In the genomic region with DNA sequence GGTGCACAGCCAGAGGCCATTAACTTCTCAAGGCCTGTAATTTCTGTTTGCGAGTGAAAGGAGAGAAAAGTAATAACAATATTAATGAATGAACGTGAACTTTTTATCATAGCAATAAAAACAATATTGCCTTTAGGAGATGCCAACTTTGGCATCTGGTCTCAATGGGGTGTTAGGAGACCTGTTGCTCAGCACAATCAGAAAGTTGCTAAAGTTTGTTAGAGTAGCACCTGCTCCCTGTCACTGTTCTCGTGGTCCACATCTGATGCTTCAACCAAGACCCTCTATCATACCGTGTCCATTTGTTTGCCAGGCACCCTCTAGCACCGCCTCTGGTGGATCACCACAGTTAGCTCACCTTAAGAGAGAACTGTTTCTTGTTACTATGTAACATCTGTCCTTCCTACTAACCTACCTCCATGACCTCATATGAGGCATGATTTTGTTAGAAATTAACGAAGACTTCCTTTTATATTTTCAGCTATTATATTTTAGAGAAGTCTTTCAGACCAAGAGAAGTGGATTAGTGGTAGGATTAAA, we compare ENCODE assay signal across 30 cellular contexts. TPM values are rescaled to one million over a fixed set of nuclear protein-coding genes. Genes with fewer than 3 reads are reported as not detected.
DNase-seq lines count a peak whose midpoint lies in the region; ATAC-seq and TF ChIP-seq lines count a peak whose summit lies in the region.
"Had no signal": no experiment of that assay in that cellular context is flagged by ENCODE, and none has a peak within 500 bp of the region (broad histone marks: within the 10 kb centered on the region; RNA-seq: fewer than 3 reads in every experiment).

No MANE protein-coding gene starts in this region.

- no peaks in the 10 kb centered on the region for H3K27me3 ChIP-seq in HCT116 (ENCODE audit: insufficient read depth, low read length)
- no peaks in the 10 kb centered on the region for H3K27me3 ChIP-seq in transverse colon
- H3K27me3 ChIP-seq: breast epithelium, tibial artery had no signal

- intact Hi-C loops in HCT116 (cut with micrococcal nuclease), result no loop called here
- intact Hi-C loops in transverse colon (cut with DNase I; ENCODE audit: low total_unique reads), result no loop called here

- H3K4me3 ChIP-seq in GM12864 (ENCODE audit: low read depth, low read length) (no peak overlapping the region), HCT116 (replicated peaks in 1 of 2; ENCODE audit: low read depth in 1 of 2, low read length in 2 of 2) (no peak overlapping the region), transverse colon (no peak overlapping the region)
- H3K4me3 ChIP-seq: breast epithelium, lower lobe of right lung, tibial artery had no signal

- H3K36me3 ChIP-seq in HCT116 (ENCODE audit: control insufficient read depth in 1 of 2, insufficient read depth in 2 of 2, low read length in 2 of 2), result no peaks in the 10 kb centered on the region
- H3K36me3 ChIP-seq in transverse colon, result no peaks in the 10 kb centered on the region
- H3K36me3 ChIP-seq: breast epithelium, lower lobe of right lung, tibial artery had no signal

- no peaks in the 10 kb centered on the region for H3K9me3 ChIP-seq in HCT116 (ENCODE audit: control insufficient read depth in 1 of 2, insufficient read depth in 1 of 2, low read depth in 1 of 2, low read length in 2 of 2)
- H3K9me3 ChIP-seq in transverse colon, result no peaks in the 10 kb centered on the region
- H3K9me3 ChIP-seq: breast epithelium, lower lobe of right lung, SK-N-SH, tibial artery had no signal

- CTCF ChIA-PET in HCT116 (lab: Charles Lee), result interaction anchor here (1.0 to 2.0 kb wide), 2 partner anchors 9 to 496 kb away, joined by 3 to 20 read pairs; no protein-coding TSS in a partner anchor

- H3K4me2 ChIP-seq in HCT116 (ENCODE audit: low read length), result no peak overlapping the region
- H3K4me2 ChIP-seq: SK-N-SH had no signal

- DNase-seq in GM12864 (ENCODE audit: low read depth), result no peak
- DNase-seq in HCT116 (ENCODE audit: low read depth, low spot score), result no peak
- peak; percentile 68 for DNase-seq in NCI-H748 (lab: John Stamatoyannopoulos, UW; ENCODE audit: unreplicated experiment)
- DNase-seq in iPS-NIHi11 (ENCODE audit: low spot score), result peak; percentile 26
- DNase-seq in COR-L47 (lab: John Stamatoyannopoulos, UW), result no peak
- DNase-seq in activated CD8-positive, alpha-beta memory T cell treated with anti-CD3 and anti-CD28 coated beads, Interleukin-2, amount 50 U/mL, for 48 hours, result no peak
- DNase-seq in transverse colon, result no peak
- DNase-seq: activated CD4-positive, alpha-beta T cell treated with anti-CD3 and anti-CD28 coated beads, Interleukin-2, amount 10 ng/mL, durations not matched to agents 24 days and 14 days; activated naive CD4-positive, alpha-beta T cell; activated T-cell treated with anti-CD3 and anti-CD28 coated beads, Interleukin-2, amount 50 U/mL, for 48 hours; effector memory CD4-positive, alpha-beta T cell; EL; foreskin keratinocyte; hippocampal formation; islet precursor cell; lower lobe of right lung; NCI-H1048; NCI-H510A; RPMI8226; SK-N-SH; stimulated activated CD4-positive, alpha-beta T cell treated with anti-CD3 and anti-CD28 coated beads, Interleukin-15, amount 100 ng/mL, for 24 hours; stimulated activated naive CD8-positive, alpha-beta T cell treated with anti-CD3 and anti-CD28 coated beads, Interleukin-15, amount 100 ng/mL, for 72 hours; tibial artery had no signal

- RAD21 ChIA-PET in HCT116 (lab: Charles Lee; ENCODE audit: low non-redundant PET in 1 of 2, low total read pairs in 2 of 2, uncharacterized antibody in 2 of 2, unreplicated experiment in 2 of 2), result no interaction called here

- TF ChIP-seq CTCF in GM12864 (IDR thresholded peaks at IDR 0.05; ENCODE audit: low read depth, low read length, missing control alignments) (peak; percentile 31), HCT116 (IDR thresholded peaks at IDR 0.05 in 2 of 3, conservative IDR thresholded peaks at IDR 0.05 in 1 of 3; ENCODE audit: borderline replicate concordance in 1 of 3, insufficient read depth in 1 of 3, low read depth in 2 of 3, low read length in 2 of 3) (peak in 1 of 3 experiments; percentile 37; a peak in 3 of 6 replicates), transverse colon (IDR thresholded peaks at IDR 0.05) (no peak)

- H2AFZ ChIP-seq in HCT116 (ENCODE audit: low read depth, low read length, poor library complexity, severe bottlenecking), result no peak overlapping the region

- TF ChIP-seq RAD21 in HCT116 (IDR thresholded peaks at IDR 0.05; ENCODE audit: low read depth), result no peak

- in situ Hi-C loops in transverse colon (cut with MboI; ENCODE audit: low pct_ligation_motif_present in 1 of 4, low pct_unique_long_range_greater_than_20kb in 1 of 4, low sequenced_read_pairs in 3 of 4), result no loop called here

- WGBS in transverse colon (ENCODE audit: low coverage in 1 of 2), 2 donors, result 52 to 57% methylated on average over 6 of the region's 6 CpGs

- TF ChIP-seq EP300 in transverse colon (IDR thresholded peaks at IDR 0.05; ENCODE audit: low read depth), result no peak

- POLR2A ChIA-PET in HCT116 (lab: Charles Lee), result no interaction called here

- H3K27ac ChIP-seq in HCT116 (ENCODE audit: low read depth, low read length) (no peak overlapping the region), transverse colon (no peak overlapping the region)
- H3K27ac ChIP-seq: breast epithelium, foreskin keratinocyte, lower lobe of right lung, tibial artery had no signal

- TF ChIP-seq POLR2A in HCT116 (IDR thresholded peaks at IDR 0.05; ENCODE audit: borderline replicate concordance, extremely low read depth, insufficient read depth, insufficient read length) (no peak), transverse colon (IDR thresholded peaks at IDR 0.05) (no peak)

- no peaks in the 10 kb centered on the region for H3K79me2 ChIP-seq in HCT116 (ENCODE audit: insufficient read depth, low read length)

- peaks cover 0 to 7% of the 10 kb centered on the region in 2 experiments; a peak in 2 of 4 replicates for H3K4me1 ChIP-seq in HCT116 (ENCODE audit: control insufficient read depth in 1 of 2, insufficient read depth in 2 of 2, low read length in 2 of 2)
- no peaks in the 10 kb centered on the region for H3K4me1 ChIP-seq in transverse colon
- H3K4me1 ChIP-seq: breast epithelium, lower lobe of right lung, tibial artery had no signal

- no peaks in the 10 kb centered on the region for H4K20me1 ChIP-seq in HCT116 (ENCODE audit: insufficient read depth)

- peak; percentile 69 for ATAC-seq in HCT116
- ATAC-seq in HG03521 (IDR thresholded peaks at IDR 0.05; ENCODE audit: unreplicated experiment), result no peak
- ATAC-seq: esophagus mucosa; foreskin keratinocyte; lower lobe of right lung; sciatic nerve; stimulated activated naive CD8-positive, alpha-beta T cell treated with anti-CD3 and anti-CD28 coated beads, Interleukin-15, amount 100 ng/mL, for 72 hours had no signal

- H3K9ac ChIP-seq in HCT116 (ENCODE audit: low read length), result no peak overlapping the region
- H3K9ac ChIP-seq: SK-N-SH had no signal

- no peaks in the 10 kb centered on the region for H3K9me2 ChIP-seq in HCT116 (ENCODE audit: insufficient read depth)
- H3K9me2 ChIP-seq: SK-N-SH had no signal

- no TSS peak for BruUV-seq in HCT116 (replicated peaks; lab: Mats Ljungman, UMichigan)

TF ChIP-seq in HCT116, 20 proteins besides CTCF, POLR2A, EP300 and RAD21 (continues in another document):
- TF ChIP-seq, protein P1, sequence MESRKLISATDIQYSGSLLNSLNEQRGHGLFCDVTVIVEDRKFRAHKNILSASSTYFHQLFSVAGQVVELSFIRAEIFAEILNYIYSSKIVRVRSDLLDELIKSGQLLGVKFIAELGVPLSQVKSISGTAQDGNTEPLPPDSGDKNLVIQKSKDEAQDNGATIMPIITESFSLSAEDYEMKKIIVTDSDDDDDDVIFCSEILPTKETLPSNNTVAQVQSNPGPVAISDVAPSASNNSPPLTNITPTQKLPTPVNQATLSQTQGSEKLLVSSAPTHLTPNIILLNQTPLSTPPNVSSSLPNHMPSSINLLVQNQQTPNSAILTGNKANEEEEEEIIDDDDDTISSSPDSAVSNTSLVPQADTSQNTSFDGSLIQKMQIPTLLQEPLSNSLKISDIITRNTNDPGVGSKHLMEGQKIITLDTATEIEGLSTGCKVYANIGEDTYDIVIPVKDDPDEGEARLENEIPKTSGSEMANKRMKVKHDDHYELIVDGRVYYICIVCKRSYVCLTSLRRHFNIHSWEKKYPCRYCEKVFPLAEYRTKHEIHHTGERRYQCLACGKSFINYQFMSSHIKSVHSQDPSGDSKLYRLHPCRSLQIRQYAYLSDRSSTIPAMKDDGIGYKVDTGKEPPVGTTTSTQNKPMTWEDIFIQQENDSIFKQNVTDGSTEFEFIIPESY (IDR thresholded peaks at IDR 0.05; ENCODE audit: extremely low read depth, insufficient replicate concordance, low read length), result no peak
- TF ChIP-seq SRF (IDR thresholded peaks at IDR 0.05; ENCODE audit: low read depth) (no peak), CEBPB (IDR thresholded peaks at IDR 0.05; ENCODE audit: low read depth) (no peak), CBX3 (IDR thresholded peaks at IDR 0.05; ENCODE audit: low read depth) (no peak), YY1 (IDR thresholded peaks at IDR 0.05; ENCODE audit: extremely low read depth, insufficient replicate concordance, low read depth, low read length) (no peak), POLR2AphosphoS5 (IDR thresholded peaks at IDR 0.05; ENCODE audit: low read depth, low read length) (no peak), SP1 (IDR thresholded peaks at IDR 0.05; ENCODE audit: low read depth) (no peak), EZH2 (IDR thresholded peaks at IDR 0.05) (no peak)

RNA-seq across cellular contexts. Expression of a gene that starts 12.5 kb away (rescaled TPM):
- total RNA-seq in HCT116 (2021; ENCODE audit: unreplicated experiment), result not detected
- polyA plus RNA-seq in HCT116 (2012), result not detected in 2 replicates
- 1 to 10 TPM in 1 of 4 donors, under 1 TPM in 1, not detected in 2; 0.96 to 5.4 TPM for total RNA-seq in transverse colon
- total RNA-seq: activated CD4-positive, alpha-beta T cell treated with anti-CD3 and anti-CD28 coated beads, Interleukin-2, amount 10 ng/mL, durations not matched to agents 24 days and 14 days; esophagus mucosa; foreskin keratinocyte; LHCN-M2 had no signal
- polyA plus RNA-seq: foreskin keratinocyte, neural cell, SK-N-SH had no signal

RNA-seq across cellular contexts. Expression of a gene that starts 39.9 kb away (rescaled TPM):
- not detected for total RNA-seq in HCT116 (2021; ENCODE audit: unreplicated experiment)
- polyA plus RNA-seq in HCT116 (2012), result not detected in 2 replicates
- not detected for total RNA-seq in transverse colon
- total RNA-seq: activated CD4-positive, alpha-beta T cell treated with anti-CD3 and anti-CD28 coated beads, Interleukin-2, amount 10 ng/mL, durations not matched to agents 24 days and 14 days; foreskin keratinocyte; LHCN-M2; mucosa of gallbladder had no signal
- polyA plus RNA-seq: foreskin keratinocyte, neural cell, SK-N-SH had no signal

RNA-seq across cellular contexts. Expression of a gene that starts 59.5 kb away (rescaled TPM):
- total RNA-seq in HCT116 (2021; ENCODE audit: unreplicated experiment) (not detected), transverse colon (not detected)
- polyA plus RNA-seq in HCT116 (2012), result not detected in 2 replicates
- total RNA-seq: activated CD4-positive, alpha-beta T cell treated with anti-CD3 and anti-CD28 coated beads, Interleukin-2, amount 10 ng/mL, durations not matched to agents 24 days and 14 days; esophagus mucosa; foreskin keratinocyte; LHCN-M2 had no signal
- polyA plus RNA-seq: foreskin keratinocyte, neural cell, SK-N-SH had no signal

Comparison
In these comparisons a context has a peak if more than half of its experiments do, and no peak if none do; other contexts are left out.
1. DNase-seq: peak in NCI-H748 (single experiment) and iPS-NIHi11 (single experiment); none in GM12864 (single experiment), HCT116 (single experiment), COR-L47 (single experiment), activated CD8-positive, alpha-beta memory T cell treated with anti-CD3 and anti-CD28 coated beads, Interleukin-2, amount 50 U/mL, for 48 hours (single experiment) and transverse colon (single experiment).